14 cellular contexts compared by ENCODE assay signal in the genomic region with DNA sequence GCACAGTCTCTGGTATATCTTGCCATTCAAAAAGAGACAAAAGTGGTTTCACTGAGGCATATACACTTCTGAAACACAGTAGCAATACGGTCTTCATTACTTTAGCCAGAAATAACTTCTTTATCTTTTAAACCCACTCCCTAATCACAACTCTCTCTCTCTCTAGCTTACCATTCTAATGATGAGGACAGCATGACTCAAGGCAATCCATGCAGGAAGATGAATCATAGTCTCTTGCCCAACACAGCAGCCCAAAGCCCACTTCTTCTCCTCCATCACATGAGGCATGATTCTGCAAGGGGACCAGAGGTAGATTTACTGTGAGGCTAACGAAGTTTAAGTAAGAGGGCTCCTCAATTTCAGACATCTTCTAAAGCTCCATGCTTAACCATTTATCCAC.
DNase-seq lines count a peak whose midpoint lies in the region; ATAC-seq, FAIRE-seq and TF ChIP-seq lines count a peak whose summit lies in the region.
"Had no signal": no experiment of that assay in that cellular context is flagged by ENCODE, and none has a peak within 500 bp of the region (broad histone marks: within the 10 kb centered on the region; RNA-seq: fewer than 3 reads in every experiment).

No MANE protein-coding gene starts in this region.

- POLR2A ChIA-PET in HCT116 (lab: Charles Lee) = interaction anchor here (0.7 to 1.2 kb wide), 4 partner anchors 12 to 49 kb away, joined by 3 to 5 read pairs (median 4); no protein-coding TSS in a partner anchor

- peak overlapping the region; percentile 89 for H2AFZ ChIP-seq in HCT116 (ENCODE audit: low read depth, low read length, poor library complexity, severe bottlenecking)

- peaks cover 15% of the 10 kb centered on the region for H3K27me3 Mint-ChIP-seq in T-helper 17 cell

- BruUV-seq in HCT116 (replicated peaks; lab: Mats Ljungman, UMichigan) = no TSS peak

- no peak for TF ChIP-seq POLR2A in HCT116 (IDR thresholded peaks at IDR 0.05; ENCODE audit: borderline replicate concordance, extremely low read depth, insufficient read depth, insufficient read length)

- H3K9me2 ChIP-seq in HCT116 (ENCODE audit: insufficient read depth) = no peaks in the 10 kb centered on the region

- H3K4me3 ChIP-seq in HCT116 (replicated peaks in 1 of 2; ENCODE audit: low read depth in 1 of 2, low read length in 2 of 2) = no peak overlapping the region; a peak in 1 of 4 replicates
- H3K4me3 ChIP-seq in small intestine (ENCODE audit: low read depth in 1 of 2, low read length in 2 of 2) = no peak overlapping the region
- H3K4me3 ChIP-seq: SJSA1 had no signal

- RAD21 ChIA-PET in HCT116 (lab: Charles Lee; ENCODE audit: low non-redundant PET in 1 of 2, low total read pairs in 2 of 2, uncharacterized antibody in 2 of 2, unreplicated experiment in 2 of 2) = no interaction called here

- peak overlapping the region; percentile 51 for H3K4me2 ChIP-seq in HCT116 (ENCODE audit: low read length)

- H3K27ac ChIP-seq in HCT116 (ENCODE audit: low read depth, low read length) (no peak overlapping the region), small intestine (ENCODE audit: low read depth in 1 of 2, low read length in 1 of 2) (no peak overlapping the region)
- H3K27ac ChIP-seq: SJSA1 had no signal

- DNase-seq in A172 (ENCODE audit: low spot score) (peak; percentile 93), HCT116 (ENCODE audit: low read depth, low spot score) (peak; percentile 36), SW 1271 (lab: John Stamatoyannopoulos, UW) (peak; percentile 2 to 8), foreskin melanocyte (peak; percentile 15), T-helper 17 cell (no peak), GM10266 (ENCODE audit: extremely low spot score) (no peak), small intestine (no peak)
- DNase-seq: activated T-cell treated with anti-CD3 and anti-CD28 coated beads, Interleukin-2, amount 50 U/mL, for 1 hour; Caco-2; Karpas-422 had no signal

- FAIRE-seq in small intestine (lab: Jason Lieb, UNC) = no peak
- FAIRE-seq: endometrium had no signal

- H3K27me3 ChIP-seq in HCT116 (ENCODE audit: insufficient read depth, low read length) (no peaks in the 10 kb centered on the region), small intestine (ENCODE audit: control insufficient read depth in 2 of 2, insufficient read depth in 2 of 2, low read length in 2 of 2) (no peaks in the 10 kb centered on the region)
- H3K27me3 ChIP-seq: SJSA1 had no signal

- no peak overlapping the region for H3K4me3 Mint-ChIP-seq in T-helper 17 cell
- H3K4me3 Mint-ChIP-seq: nephron had no signal

- no peaks in the 10 kb centered on the region for H3K79me2 ChIP-seq in HCT116 (ENCODE audit: insufficient read depth, low read length)

- no peaks in the 10 kb centered on the region for H3K36me3 Mint-ChIP-seq in T-helper 17 cell (ENCODE audit: low read depth)

- ATAC-seq in HCT116 (peak; percentile 63), T-helper 17 cell (no peak), HG02981 (IDR thresholded peaks at IDR 0.05; ENCODE audit: unreplicated experiment) (no peak)

- no peak for TF ChIP-seq RAD21 in HCT116 (IDR thresholded peaks at IDR 0.05; ENCODE audit: low read depth)

- no peaks in the 10 kb centered on the region for H4K20me1 ChIP-seq in HCT116 (ENCODE audit: insufficient read depth)

- intact Hi-C loops in HCT116 (cut with micrococcal nuclease) = no loop called here

- H3K36me3 ChIP-seq in HCT116 (ENCODE audit: control insufficient read depth in 1 of 2, insufficient read depth in 2 of 2, low read length in 2 of 2) = no peaks in the 10 kb centered on the region
- no peaks in the 10 kb centered on the region for H3K36me3 ChIP-seq in small intestine (ENCODE audit: control insufficient read depth in 2 of 2, insufficient read depth in 2 of 2, low read length in 2 of 2)
- H3K36me3 ChIP-seq: SJSA1 had no signal

- no peak for TF ChIP-seq CTCF in HCT116 (IDR thresholded peaks at IDR 0.05 in 2 of 3, conservative IDR thresholded peaks at IDR 0.05 in 1 of 3; ENCODE audit: borderline replicate concordance in 1 of 3, insufficient read depth in 1 of 3, low read depth in 2 of 3, low read length in 2 of 3)
- no peak for TF ChIP-seq CTCF in GM10266 (IDR thresholded peaks at IDR 0.05; ENCODE audit: control insufficient read depth, insufficient read depth, low read depth, missing control alignments)

- WGBS in small intestine, 3 donors = 75 to 84% (median 76%) methylated on average over 2 of the region's 2 CpGs

- H3K27ac Mint-ChIP-seq in T-helper 17 cell = no peak overlapping the region
- H3K27ac Mint-ChIP-seq: nephron had no signal

- CTCF ChIA-PET in HCT116 (lab: Charles Lee) = interaction anchor here (1.2 kb wide), 1 partner anchor 14 kb away, joined by 3 read pairs; no protein-coding TSS in a partner anchor

- H3K9ac ChIP-seq in HCT116 (ENCODE audit: low read length) = no peak overlapping the region

- H3K4me1 ChIP-seq in HCT116 (ENCODE audit: control insufficient read depth in 1 of 2, insufficient read depth in 2 of 2, low read length in 2 of 2) = peaks cover 0 to 21% of the 10 kb centered on the region in 2 experiments; a peak in 2 of 4 replicates
- H3K4me1 ChIP-seq in small intestine (ENCODE audit: control insufficient read depth in 2 of 2, insufficient read depth in 1 of 2, low read depth in 1 of 2, low read length in 1 of 2) = no peaks in the 10 kb centered on the region
- H3K4me1 ChIP-seq: Caco-2 had no signal

- no peaks in the 10 kb centered on the region for H3K4me1 Mint-ChIP-seq in T-helper 17 cell

- H3K9me3 ChIP-seq in HCT116 (ENCODE audit: control insufficient read depth in 1 of 2, insufficient read depth in 1 of 2, low read depth in 1 of 2, low read length in 2 of 2) (no peaks in the 10 kb centered on the region), T-helper 17 cell (ENCODE audit: control insufficient read depth, low read length, poor library complexity, severe bottlenecking) (no peaks in the 10 kb centered on the region), small intestine (ENCODE audit: control insufficient read depth, low read depth) (no peaks in the 10 kb centered on the region)
- H3K9me3 ChIP-seq: Caco-2, SJSA1 had no signal

TF ChIP-seq in HCT116, 20 proteins besides CTCF, POLR2A, EP300 and RAD21 (continues in another document):
- TF ChIP-seq, protein P1, sequence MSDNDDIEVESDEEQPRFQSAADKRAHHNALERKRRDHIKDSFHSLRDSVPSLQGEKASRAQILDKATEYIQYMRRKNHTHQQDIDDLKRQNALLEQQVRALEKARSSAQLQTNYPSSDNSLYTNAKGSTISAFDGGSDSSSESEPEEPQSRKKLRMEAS (IDR thresholded peaks at IDR 0.05) = peak; percentile 53
- TF ChIP-seq POLR2AphosphoS5 (IDR thresholded peaks at IDR 0.05; ENCODE audit: low read depth, low read length) = peak; percentile 32; the same call in 1 of the 2 replicates
- TF ChIP-seq SIN3A (IDR thresholded peaks at IDR 0.05; ENCODE audit: low read depth) = no peak
- peak; percentile 68 for TF ChIP-seq SP1 (IDR thresholded peaks at IDR 0.05; ENCODE audit: low read depth)
- TF ChIP-seq CBX3 (IDR thresholded peaks at IDR 0.05; ENCODE audit: low read depth) = peak; percentile 80
- TF ChIP-seq CEBPB (IDR thresholded peaks at IDR 0.05; ENCODE audit: low read depth) = peak; percentile 97
- TF ChIP-seq JUND (IDR thresholded peaks at IDR 0.05) = peak; percentile 86
- TF ChIP-seq, protein P2, sequence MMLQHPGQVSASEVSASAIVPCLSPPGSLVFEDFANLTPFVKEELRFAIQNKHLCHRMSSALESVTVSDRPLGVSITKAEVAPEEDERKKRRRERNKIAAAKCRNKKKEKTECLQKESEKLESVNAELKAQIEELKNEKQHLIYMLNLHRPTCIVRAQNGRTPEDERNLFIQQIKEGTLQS (IDR thresholded peaks at IDR 0.05) = no peak
- no peak for TF ChIP-seq EGR1 (IDR thresholded peaks at IDR 0.05; ENCODE audit: low read depth)
- TF ChIP-seq ZBTB33 (IDR thresholded peaks at IDR 0.05; ENCODE audit: extremely low read depth, insufficient replicate concordance, low read length) = no peak
- TF ChIP-seq ELF1 (IDR thresholded peaks at IDR 0.05; ENCODE audit: borderline replicate concordance, low read depth) = no peak
- no peak for TF ChIP-seq ZFX (IDR thresholded peaks at IDR 0.05)
- TF ChIP-seq TCF7L2 (IDR thresholded peaks at IDR 0.05; ENCODE audit: borderline replicate concordance, extremely low read depth, insufficient read depth, insufficient read length) = peak; percentile 48
- peak; percentile 92 for TF ChIP-seq FOSL1 (IDR thresholded peaks at IDR 0.05; ENCODE audit: low read depth)
- no peak for TF ChIP-seq EZH2 (IDR thresholded peaks at IDR 0.05)
- no peak for TF ChIP-seq YY1 (IDR thresholded peaks at IDR 0.05; ENCODE audit: extremely low read depth, insufficient replicate concordance, low read depth, low read length)
- TF ChIP-seq ZNF274 (IDR thresholded peaks at IDR 0.05; ENCODE audit: low read depth, low read length) = no peak
- no peak for TF ChIP-seq SRF (IDR thresholded peaks at IDR 0.05; ENCODE audit: low read depth)
- TF ChIP-seq EZH2phosphoT487 (IDR thresholded peaks at IDR 0.05; ENCODE audit: borderline replicate concordance) = no peak

Comparison
In these comparisons a context has a peak if more than half of its experiments do, and no peak if none do; other contexts are left out.
1. DNase-seq: peak in A172 (single experiment), HCT116 (single experiment), SW 1271 (2 of 2) and foreskin melanocyte (single experiment); none in T-helper 17 cell (0 of 3), GM10266 (single experiment) and small intestine (single experiment).